Comparison of ENCODE assay signal across 9 cellular contexts in the genomic region with DNA sequence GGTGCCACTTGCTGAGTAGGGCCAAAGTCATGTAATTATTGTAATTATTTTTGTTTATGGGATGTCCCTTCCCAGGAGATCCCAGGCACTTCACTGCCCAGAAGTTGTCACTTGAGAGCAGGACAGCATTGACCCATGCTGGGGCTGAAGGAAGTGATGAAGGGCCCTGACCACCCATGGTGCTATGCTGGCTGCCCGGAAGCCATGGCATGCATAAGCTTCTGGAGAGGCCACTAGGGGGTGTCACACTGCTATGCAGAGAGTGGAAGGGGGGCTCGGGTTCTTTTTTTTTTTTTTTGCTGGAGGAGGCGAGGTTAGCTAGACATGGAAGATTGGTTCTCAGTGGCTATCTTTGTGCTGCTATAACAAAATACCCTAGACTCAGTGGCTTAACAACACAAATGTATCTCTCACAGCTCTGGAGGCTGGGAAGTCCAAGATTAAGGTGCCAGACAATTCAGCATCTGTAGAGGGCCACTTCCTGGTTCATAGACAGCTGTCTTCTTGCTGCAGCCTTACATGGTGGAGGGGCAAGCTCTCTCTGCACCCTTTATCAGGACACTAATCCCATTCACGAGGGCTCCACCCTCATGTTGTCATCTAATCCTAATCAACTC.
DNase-seq lines count a peak whose midpoint lies in the region; ATAC-seq and TF ChIP-seq lines count a peak whose summit lies in the region.
"Had no signal": no experiment of that assay in that cellular context is flagged by ENCODE, and none has a peak within 500 bp of the region (broad histone marks: within the 10 kb centered on the region; RNA-seq: fewer than 3 reads in every experiment).

No MANE protein-coding gene starts in this region.

- ATAC-seq in GM19452 (IDR thresholded peaks at IDR 0.05; ENCODE audit: unreplicated experiment) (no peak), HG02763 (IDR thresholded peaks at IDR 0.05; ENCODE audit: unreplicated experiment) (no peak)

- H3K4me1 ChIP-seq in GM23248 (ENCODE audit: insufficient read depth) (peaks cover 10% of the 10 kb centered on the region), iPS-20b (ENCODE audit: insufficient read depth, low read length) (peaks cover 13% of the 10 kb centered on the region; the same call in 1 of the 2 replicates)

- H3F3A ChIP-seq in GM23248 (ENCODE audit: insufficient read depth): 0 out of 2 replicates have a peak, but pooled peaks cover 8% of the 10 kb centered on the region

- H3K36me3 ChIP-seq in GM23248 (ENCODE audit: low read depth): no peaks in the 10 kb centered on the region
- H3K36me3 ChIP-seq in iPS-20b (ENCODE audit: insufficient read depth, low read depth, low read length): no peaks in the 10 kb centered on the region
- H3K36me3 ChIP-seq: thoracic aorta had no signal

- no peaks in the 10 kb centered on the region for H4K20me1 ChIP-seq in GM23248 (ENCODE audit: insufficient read depth)

- H3K9me3 ChIP-seq in GM23248 (ENCODE audit: low read depth) (no peaks in the 10 kb centered on the region), iPS-20b (ENCODE audit: insufficient read depth, low read depth, low read length) (no peaks in the 10 kb centered on the region)
- H3K9me3 ChIP-seq: thoracic aorta had no signal

- POLR2A ChIA-PET in GM10248 (lab: Yijun Ruan, JAX): no interaction called here

- CTCF ChIA-PET in GM10248 (lab: Yijun Ruan, JAX): interaction anchor here (1.0 to 10.9 kb wide), 19 partner anchors 9 to 223 kb away, joined by 3 to 109 read pairs (median 4); no protein-coding TSS in a partner anchor

- no peak overlapping the region for H3K4me3 ChIP-seq in GM23248
- no peak overlapping the region for H3K4me3 ChIP-seq in iPS-20b (ENCODE audit: low read length)
- H3K4me3 ChIP-seq: thoracic aorta had no signal

- H3K79me2 ChIP-seq in GM23248 (ENCODE audit: insufficient read depth): no peaks in the 10 kb centered on the region

- H3K9ac ChIP-seq in GM23248 (no peak overlapping the region), iPS-20b (ENCODE audit: low read depth, low read length) (no peak overlapping the region)

- peak; percentile 30 for TF ChIP-seq CTCF in GM10248 (IDR thresholded peaks at IDR 0.05; ENCODE audit: control extremely low read depth, extremely low read depth, low read depth, missing control alignments)

- H3K9me2 ChIP-seq in GM23248 (ENCODE audit: insufficient read depth): no peaks in the 10 kb centered on the region

- DNase-seq in GM10248 (ENCODE audit: extremely low spot score) (peak; percentile 53), GM23248 (peak; percentile 58), OCI-M1 (lab: John Stamatoyannopoulos, UW) (peak; percentile 8), NOMO-1 (lab: John Stamatoyannopoulos, UW; ENCODE audit: unreplicated experiment in 2 of 2) (no peak)
- no peak for DNase-seq in activated CD4-positive, CD25-positive, alpha-beta regulatory T cell treated with anti-CD3 and anti-CD28 coated beads, Interleukin-2, amount 50 U/mL, for 72 hours

- H3K27me3 ChIP-seq in GM23248 (replicated peaks; ENCODE audit: insufficient read depth) (no peaks in the 10 kb centered on the region), iPS-20b (ENCODE audit: insufficient read depth, low read length) (no peaks in the 10 kb centered on the region)

- H3K4me2 ChIP-seq in GM23248 (ENCODE audit: unreplicated experiment): no peak overlapping the region

- 65 to 73% methylated on average over 4 of the region's 4 CpGs for WGBS in GM23248 (ENCODE audit: low coverage in 1 of 2, low lambda C conversion rate in 2 of 2, missing lambda C conversion rate in 2 of 2), 2 experiments

- no peak overlapping the region for H2AFZ ChIP-seq in GM23248

- in situ Hi-C loops in GM23248 (cut with MboI): no loop called here

- H3K27ac ChIP-seq in GM23248: no peak overlapping the region
- peak overlapping the region; percentile 48 for H3K27ac ChIP-seq in iPS-20b (ENCODE audit: low read length)
- H3K27ac ChIP-seq: thoracic aorta had no signal

Comparison
In these comparisons a context has a peak if more than half of its experiments do, and no peak if none do; other contexts are left out.
1. DNase-seq: peak in GM10248 (single experiment), GM23248 (single experiment) and OCI-M1 (single experiment); none in activated CD4-positive, CD25-positive, alpha-beta regulatory T cell treated with anti-CD3 and anti-CD28 coated beads, Interleukin-2, amount 50 U/mL, for 72 hours (single experiment) and NOMO-1 (0 of 2).